9 cellular contexts compared by ENCODE assay signal in the genomic region with DNA sequence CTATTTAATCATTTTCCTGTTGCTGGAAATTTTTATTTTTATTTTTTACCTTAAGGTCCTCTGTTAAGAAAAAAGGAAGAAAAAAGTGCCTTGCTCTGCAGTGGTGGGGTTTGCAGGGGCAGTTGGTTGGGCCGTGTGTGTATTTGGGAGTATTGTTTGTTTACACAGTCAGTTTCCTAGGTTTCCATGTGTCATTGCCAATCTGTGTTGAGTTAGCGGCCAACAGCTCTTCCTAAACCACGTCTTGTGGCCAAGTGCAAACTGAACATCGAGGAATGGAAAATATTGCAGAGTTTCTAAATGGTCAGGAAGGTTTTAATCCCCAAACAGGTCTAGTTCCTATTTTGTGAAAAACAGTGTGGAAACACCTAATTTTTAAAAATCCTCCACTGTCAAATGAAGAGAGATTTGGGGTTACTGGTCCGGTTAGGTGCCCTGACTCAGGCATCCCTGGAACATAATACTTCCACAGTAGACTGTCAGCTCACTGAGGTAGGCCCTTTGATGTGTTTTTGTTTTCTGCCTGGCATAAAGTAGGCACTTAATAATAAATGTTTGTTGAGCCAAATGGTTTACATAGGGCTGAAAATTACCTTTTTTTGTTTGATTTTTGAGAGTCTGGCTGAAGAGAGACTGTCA. TPM values are rescaled to one million over a fixed set of nuclear protein-coding genes. Genes with fewer than 3 reads are reported as not detected.
DNase-seq lines count a peak whose midpoint lies in the region; ATAC-seq and TF ChIP-seq lines count a peak whose summit lies in the region.
"Had no signal": no experiment of that assay in that cellular context is flagged by ENCODE, and none has a peak within 500 bp of the region (broad histone marks: within the 10 kb centered on the region; RNA-seq: fewer than 3 reads in every experiment).

No MANE protein-coding gene starts in this region.

- H3K9me3 Mint-ChIP-seq in MCF 10A (ENCODE audit: unreplicated experiment) = no peaks in the 10 kb centered on the region
- H3K9me3 Mint-ChIP-seq: activated B cell treated with CpG ODN at 0.5 μM for 24 hours had no signal

- intact Hi-C loops in MCF 10A (cut with micrococcal nuclease) = no loop called here

- H3K4me1 Mint-ChIP-seq in MCF 10A (ENCODE audit: insufficient read depth, unreplicated experiment) = peaks cover 25% of the 10 kb centered on the region
- H3K4me1 Mint-ChIP-seq: activated B cell treated with CpG ODN at 0.5 μM for 24 hours had no signal

- no peaks in the 10 kb centered on the region for H3K27me3 ChIP-seq in mesendoderm (ENCODE audit: insufficient read depth, low read length, poor library complexity)

- no peak overlapping the region for H3K56ac ChIP-seq in mesendoderm (ENCODE audit: low read length)

- H3K4me3 ChIP-seq in AG10803 (ENCODE audit: low read length) (no peak overlapping the region), mesendoderm (ENCODE audit: low read length) (no peak overlapping the region)

- H3K36me3 Mint-ChIP-seq in MCF 10A (ENCODE audit: insufficient read depth, unreplicated experiment) = no peaks in the 10 kb centered on the region

- no peak overlapping the region for H3K27ac ChIP-seq in mesendoderm (ENCODE audit: low read depth, low read length)

- no TSS peak for BruUV-seq in MCF 10A (replicated peaks; lab: Mats Ljungman, UMichigan)

- no peaks in the 10 kb centered on the region for H3K36me3 ChIP-seq in mesendoderm (ENCODE audit: control insufficient read depth, insufficient read depth, low read length)

- WGBS in mesendoderm (ENCODE audit: extremely low coverage, insufficient coverage, low lambda C conversion rate) = no CpG with 5 or more reads among the region's 5 CpGs

- DNase-seq in AG10803 (ENCODE audit: low read depth) (peak; percentile 64), NCI-H1092 treated with DMSO at 0.1 percent for 48 hours (lab: John Stamatoyannopoulos, UW) (peak; percentile 91), MCF 10A (ENCODE audit: unreplicated experiment) (peak; percentile 65), mesendoderm (peak; percentile 54), foreskin melanocyte (no peak), KG1 (lab: John Stamatoyannopoulos, UW) (no peak)
- DNase-seq: activated B cell treated with CpG ODN at 0.5 μM for 24 hours had no signal

- H2AK5ac ChIP-seq in mesendoderm (ENCODE audit: low read length) = no peak overlapping the region

- H3K4me3 Mint-ChIP-seq in MCF 10A (ENCODE audit: unreplicated experiment) = no peak overlapping the region
- H3K4me3 Mint-ChIP-seq: activated B cell treated with CpG ODN at 0.5 μM for 24 hours had no signal

- H3K23ac ChIP-seq in mesendoderm (ENCODE audit: low read length) = no peak overlapping the region

- CTCF ChIA-PET in MCF 10A (lab: Yijun Ruan, JAX) = interaction anchor here (0.6 to 5.0 kb wide), 5 partner anchors 31 to 109 kb away, joined by 3 to 38 read pairs (median 3); no protein-coding TSS in a partner anchor

- no peak overlapping the region for H4K5ac ChIP-seq in mesendoderm (ENCODE audit: low read length)

- no peak overlapping the region for H2BK15ac ChIP-seq in mesendoderm (replicated peaks; ENCODE audit: low read depth)

- H4K8ac ChIP-seq in mesendoderm (ENCODE audit: low read depth, low read length) = no peak overlapping the region

- no peak overlapping the region for H2BK5ac ChIP-seq in mesendoderm (ENCODE audit: low read length)

- no peak for ATAC-seq in HG03432 (IDR thresholded peaks at IDR 0.05; ENCODE audit: unreplicated experiment)
- no peak for ATAC-seq in HG02763 (IDR thresholded peaks at IDR 0.05; ENCODE audit: unreplicated experiment)

- H3K27me3 Mint-ChIP-seq in MCF 10A (ENCODE audit: insufficient read depth, unreplicated experiment) = no peaks in the 10 kb centered on the region

- H3K4ac ChIP-seq in mesendoderm (ENCODE audit: low read depth, low read length) = no peak overlapping the region

- H2BK120ac ChIP-seq in mesendoderm (ENCODE audit: low read depth, low read length) = no peak overlapping the region

- H3K79me1 ChIP-seq in mesendoderm (ENCODE audit: low read length) = no peaks in the 10 kb centered on the region

- peak overlapping the region; percentile 20 for H3K27ac Mint-ChIP-seq in MCF 10A (ENCODE audit: low read depth, unreplicated experiment)
- H3K27ac Mint-ChIP-seq: activated B cell treated with CpG ODN at 0.5 μM for 24 hours had no signal

- H3K4me1 ChIP-seq in mesendoderm (ENCODE audit: control insufficient read depth, low read depth, low read length) = no peaks in the 10 kb centered on the region

- no peak overlapping the region for H3K4me2 ChIP-seq in mesendoderm (ENCODE audit: low read length)

- TF ChIP-seq CTCF in AG10803 (conservative IDR thresholded peaks at IDR 0.05; ENCODE audit: low read length) = no peak
- TF ChIP-seq CTCF in MCF 10A (IDR thresholded peaks at IDR 0.05; ENCODE audit: unreplicated experiment) = no peak

- POLR2A ChIA-PET in MCF 10A (lab: Yijun Ruan, JAX) = interaction anchor here (0.6 to 2.0 kb wide), 8 partner anchors 9 to 177 kb away, joined by 3 to 7 read pairs (median 4); no protein-coding TSS in a partner anchor

- H3K79me2 ChIP-seq in mesendoderm (ENCODE audit: control insufficient read depth, insufficient read depth, low read length) = no peaks in the 10 kb centered on the region

- H3K9ac ChIP-seq in mesendoderm (ENCODE audit: low read length) = no peak overlapping the region

- no peak overlapping the region for H3K18ac ChIP-seq in mesendoderm (ENCODE audit: low read length)

RNA-seq across cellular contexts. Expression of gene MAMDC2, which starts 37.0 kb away (rescaled TPM):
- not detected in 2 replicates for total RNA-seq in MCF 10A (2022)
- polyA plus RNA-seq in mesendoderm (2013, experiment 1 of 2) = 3.3 TPM
- polyA plus RNA-seq in mesendoderm (2013, experiment 2 of 2) = 3.7 TPM
- total RNA-seq: activated B cell treated with CpG ODN at 0.5 μM for 24 hours had no signal

Comparison
In these comparisons a context has a peak if more than half of its experiments do, and no peak if none do; other contexts are left out.
1. DNase-seq: peak in AG10803 (single experiment), NCI-H1092 treated with DMSO at 0.1 percent for 48 hours (single experiment), MCF 10A (single experiment) and mesendoderm (single experiment); none in foreskin melanocyte (single experiment) and KG1 (single experiment).